Comparison of ENCODE assay signal across 1 cellular context in the genomic region with DNA sequence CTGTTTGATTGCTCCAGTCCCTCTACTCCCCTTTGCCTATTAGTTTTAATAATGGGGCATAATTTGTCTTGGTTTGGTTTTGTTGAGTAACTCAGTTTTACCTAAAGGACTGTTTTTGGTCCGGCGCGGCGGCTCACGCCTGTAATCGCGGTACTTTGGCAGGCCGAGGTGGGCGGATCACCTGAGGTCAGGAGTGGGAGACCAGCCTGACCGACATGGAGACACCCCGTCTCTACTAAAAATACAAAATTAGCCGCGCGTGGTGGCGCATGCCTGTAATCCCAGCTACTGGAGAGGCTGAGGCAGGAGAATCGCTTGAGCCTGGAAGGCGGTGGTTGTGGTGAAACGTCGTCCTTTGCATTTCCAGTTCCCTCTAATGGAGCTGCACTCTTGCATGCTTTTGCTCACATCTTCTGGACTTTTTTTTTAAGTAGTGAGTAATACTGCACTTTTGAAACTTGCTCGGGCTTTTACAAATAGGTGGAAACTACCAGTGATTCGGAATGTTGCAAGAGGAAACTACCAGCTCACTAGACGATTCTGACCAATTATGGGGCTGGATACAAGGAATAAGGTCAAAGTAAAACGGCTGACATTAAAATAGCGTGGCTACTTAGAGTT.
TF ChIP-seq lines count a peak whose summit lies in the region.

No MANE protein-coding gene starts in this region.

TF ChIP-seq in GM12878, 131 proteins besides CTCF, POLR2A, EP300 and RAD21 (continued from another document):
- TF ChIP-seq, protein P1, sequence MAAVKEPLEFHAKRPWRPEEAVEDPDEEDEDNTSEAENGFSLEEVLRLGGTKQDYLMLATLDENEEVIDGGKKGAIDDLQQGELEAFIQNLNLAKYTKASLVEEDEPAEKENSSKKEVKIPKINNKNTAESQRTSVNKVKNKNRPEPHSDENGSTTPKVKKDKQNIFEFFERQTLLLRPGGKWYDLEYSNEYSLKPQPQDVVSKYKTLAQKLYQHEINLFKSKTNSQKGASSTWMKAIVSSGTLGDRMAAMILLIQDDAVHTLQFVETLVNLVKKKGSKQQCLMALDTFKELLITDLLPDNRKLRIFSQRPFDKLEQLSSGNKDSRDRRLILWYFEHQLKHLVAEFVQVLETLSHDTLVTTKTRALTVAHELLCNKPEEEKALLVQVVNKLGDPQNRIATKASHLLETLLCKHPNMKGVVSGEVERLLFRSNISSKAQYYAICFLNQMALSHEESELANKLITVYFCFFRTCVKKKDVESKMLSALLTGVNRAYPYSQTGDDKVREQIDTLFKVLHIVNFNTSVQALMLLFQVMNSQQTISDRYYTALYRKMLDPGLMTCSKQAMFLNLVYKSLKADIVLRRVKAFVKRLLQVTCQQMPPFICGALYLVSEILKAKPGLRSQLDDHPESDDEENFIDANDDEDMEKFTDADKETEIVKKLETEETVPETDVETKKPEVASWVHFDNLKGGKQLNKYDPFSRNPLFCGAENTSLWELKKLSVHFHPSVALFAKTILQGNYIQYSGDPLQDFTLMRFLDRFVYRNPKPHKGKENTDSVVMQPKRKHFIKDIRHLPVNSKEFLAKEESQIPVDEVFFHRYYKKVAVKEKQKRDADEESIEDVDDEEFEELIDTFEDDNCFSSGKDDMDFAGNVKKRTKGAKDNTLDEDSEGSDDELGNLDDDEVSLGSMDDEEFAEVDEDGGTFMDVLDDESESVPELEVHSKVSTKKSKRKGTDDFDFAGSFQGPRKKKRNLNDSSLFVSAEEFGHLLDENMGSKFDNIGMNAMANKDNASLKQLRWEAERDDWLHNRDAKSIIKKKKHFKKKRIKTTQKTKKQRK (IDR thresholded peaks at IDR 0.05; ENCODE audit: low read depth, low read length): no peak
- TF ChIP-seq, protein P2, sequence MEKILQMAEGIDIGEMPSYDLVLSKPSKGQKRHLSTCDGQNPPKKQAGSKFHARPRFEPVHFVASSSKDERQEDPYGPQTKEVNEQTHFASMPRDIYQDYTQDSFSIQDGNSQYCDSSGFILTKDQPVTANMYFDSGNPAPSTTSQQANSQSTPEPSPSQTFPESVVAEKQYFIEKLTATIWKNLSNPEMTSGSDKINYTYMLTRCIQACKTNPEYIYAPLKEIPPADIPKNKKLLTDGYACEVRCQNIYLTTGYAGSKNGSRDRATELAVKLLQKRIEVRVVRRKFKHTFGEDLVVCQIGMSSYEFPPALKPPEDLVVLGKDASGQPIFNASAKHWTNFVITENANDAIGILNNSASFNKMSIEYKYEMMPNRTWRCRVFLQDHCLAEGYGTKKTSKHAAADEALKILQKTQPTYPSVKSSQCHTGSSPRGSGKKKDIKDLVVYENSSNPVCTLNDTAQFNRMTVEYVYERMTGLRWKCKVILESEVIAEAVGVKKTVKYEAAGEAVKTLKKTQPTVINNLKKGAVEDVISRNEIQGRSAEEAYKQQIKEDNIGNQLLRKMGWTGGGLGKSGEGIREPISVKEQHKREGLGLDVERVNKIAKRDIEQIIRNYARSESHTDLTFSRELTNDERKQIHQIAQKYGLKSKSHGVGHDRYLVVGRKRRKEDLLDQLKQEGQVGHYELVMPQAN (conservative IDR thresholded peaks at IDR 0.05): 0 out of 2 replicates have a peak, but pooled peaks have one; percentile 15
- TF ChIP-seq PAX8 (IDR thresholded peaks at IDR 0.05) (no peak), NRF1 (conservative IDR thresholded peaks at IDR 0.05; ENCODE audit: low read depth, low read length) (no peak), ZNF384 (IDR thresholded peaks at IDR 0.05; ENCODE audit: borderline replicate concordance, low read depth, low read length) (0 out of 2 replicates have a peak, but pooled peaks have one; percentile 25), SMAD5 (IDR thresholded peaks at IDR 0.05; ENCODE audit: low read depth) (no peak), ZNF207 (IDR thresholded peaks at IDR 0.05; ENCODE audit: borderline replicate concordance) (no peak), CHD2 (IDR thresholded peaks at IDR 0.05; ENCODE audit: borderline replicate concordance, low read depth, low read length) (no peak), POLR2AphosphoS2 (IDR thresholded peaks at IDR 0.05; ENCODE audit: low read depth, low read length) (no peak), CEBPB (IDR thresholded peaks at IDR 0.05; ENCODE audit: borderline replicate concordance in 1 of 2, low read depth in 2 of 2, low read length in 2 of 2) (no peak), FOS (IDR thresholded peaks at IDR 0.05; ENCODE audit: borderline replicate concordance, extremely low read depth, insufficient read length) (no peak), CBX3 (IDR thresholded peaks at IDR 0.05; ENCODE audit: borderline replicate concordance, low read depth) (no peak), SUZ12 (IDR thresholded peaks at IDR 0.05; ENCODE audit: unreplicated experiment) (no peak), TBL1XR1 (IDR thresholded peaks at IDR 0.05; ENCODE audit: low read depth, low read length) (0 out of 2 replicates have a peak, but pooled peaks have one; percentile 30), CHD4 (IDR thresholded peaks at IDR 0.05) (no peak), ZNF24 (IDR thresholded peaks at IDR 0.05) (no peak), ETV6 (conservative IDR thresholded peaks at IDR 0.05 in 1 of 2, IDR thresholded peaks at IDR 0.05 in 1 of 2; ENCODE audit: borderline replicate concordance in 1 of 2, low read depth in 1 of 2) (no peak)
- TF ChIP-seq, protein P3, sequence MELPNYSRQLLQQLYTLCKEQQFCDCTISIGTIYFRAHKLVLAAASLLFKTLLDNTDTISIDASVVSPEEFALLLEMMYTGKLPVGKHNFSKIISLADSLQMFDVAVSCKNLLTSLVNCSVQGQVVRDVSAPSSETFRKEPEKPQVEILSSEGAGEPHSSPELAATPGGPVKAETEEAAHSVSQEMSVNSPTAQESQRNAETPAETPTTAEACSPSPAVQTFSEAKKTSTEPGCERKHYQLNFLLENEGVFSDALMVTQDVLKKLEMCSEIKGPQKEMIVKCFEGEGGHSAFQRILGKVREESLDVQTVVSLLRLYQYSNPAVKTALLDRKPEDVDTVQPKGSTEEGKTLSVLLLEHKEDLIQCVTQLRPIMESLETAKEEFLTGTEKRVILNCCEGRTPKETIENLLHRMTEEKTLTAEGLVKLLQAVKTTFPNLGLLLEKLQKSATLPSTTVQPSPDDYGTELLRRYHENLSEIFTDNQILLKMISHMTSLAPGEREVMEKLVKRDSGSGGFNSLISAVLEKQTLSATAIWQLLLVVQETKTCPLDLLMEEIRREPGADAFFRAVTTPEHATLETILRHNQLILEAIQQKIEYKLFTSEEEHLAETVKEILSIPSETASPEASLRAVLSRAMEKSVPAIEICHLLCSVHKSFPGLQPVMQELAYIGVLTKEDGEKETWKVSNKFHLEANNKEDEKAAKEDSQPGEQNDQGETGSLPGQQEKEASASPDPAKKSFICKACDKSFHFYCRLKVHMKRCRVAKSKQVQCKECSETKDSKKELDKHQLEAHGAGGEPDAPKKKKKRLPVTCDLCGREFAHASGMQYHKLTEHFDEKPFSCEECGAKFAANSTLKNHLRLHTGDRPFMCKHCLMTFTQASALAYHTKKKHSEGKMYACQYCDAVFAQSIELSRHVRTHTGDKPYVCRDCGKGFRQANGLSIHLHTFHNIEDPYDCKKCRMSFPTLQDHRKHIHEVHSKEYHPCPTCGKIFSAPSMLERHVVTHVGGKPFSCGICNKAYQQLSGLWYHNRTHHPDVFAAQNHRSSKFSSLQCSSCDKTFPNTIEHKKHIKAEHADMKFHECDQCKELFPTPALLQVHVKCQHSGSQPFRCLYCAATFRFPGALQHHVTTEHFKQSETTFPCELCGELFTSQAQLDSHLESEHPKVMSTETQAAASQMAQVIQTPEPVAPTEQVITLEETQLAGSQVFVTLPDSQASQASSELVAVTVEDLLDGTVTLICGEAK (IDR thresholded peaks at IDR 0.05; ENCODE audit: borderline replicate concordance): no peak
- TF ChIP-seq, protein P4, sequence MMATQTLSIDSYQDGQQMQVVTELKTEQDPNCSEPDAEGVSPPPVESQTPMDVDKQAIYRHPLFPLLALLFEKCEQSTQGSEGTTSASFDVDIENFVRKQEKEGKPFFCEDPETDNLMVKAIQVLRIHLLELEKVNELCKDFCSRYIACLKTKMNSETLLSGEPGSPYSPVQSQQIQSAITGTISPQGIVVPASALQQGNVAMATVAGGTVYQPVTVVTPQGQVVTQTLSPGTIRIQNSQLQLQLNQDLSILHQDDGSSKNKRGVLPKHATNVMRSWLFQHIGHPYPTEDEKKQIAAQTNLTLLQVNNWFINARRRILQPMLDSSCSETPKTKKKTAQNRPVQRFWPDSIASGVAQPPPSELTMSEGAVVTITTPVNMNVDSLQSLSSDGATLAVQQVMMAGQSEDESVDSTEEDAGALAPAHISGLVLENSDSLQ (IDR thresholded peaks at IDR 0.05): no peak
